32 cellular contexts compared by ENCODE assay signal in genomic region chr1:226574044-226574443, GRCh38. TPM values are rescaled to one million over a fixed set of nuclear protein-coding genes. Genes with fewer than 3 reads are reported as not detected.
"Had no signal": no experiment of that assay in that cellular context is flagged by ENCODE, and none has a peak within 500 bp of the region (broad histone marks: within the 10 kb centered on the region; RNA-seq: fewer than 3 reads in every experiment).

No MANE protein-coding gene starts in this region.

- ATAC-seq: activated CD4-positive, CD25-positive, alpha-beta regulatory T cell treated with anti-CD3 and anti-CD28 coated beads, Interleukin-2, amount 50 U/mL, for 24 hours; activated CD8-positive, alpha-beta T cell treated with anti-CD3 and anti-CD28 coated beads for 36 hours; effector memory CD8-positive, alpha-beta T cell; foreskin keratinocyte; gastrocnemius medialis had no signal

- H3K27me3 ChIP-seq: ascending aorta, breast epithelium, cardiac muscle cell, esophagus muscularis mucosa, gastrocnemius medialis had no signal

- H3K4me3 ChIP-seq: ascending aorta, breast epithelium, cardiac muscle cell, esophagus muscularis mucosa, gastrocnemius medialis had no signal

- H3K4me3 Mint-ChIP-seq: activated B cell treated with CpG ODN at 0.5 μM for 24 hours; activated CD8-positive, alpha-beta T cell treated with anti-CD3 and anti-CD28 coated beads for 36 hours; activated naive CD4-positive, alpha-beta T cell treated with anti-CD3 and anti-CD28 coated beads for 36 hours; activated naive CD4-positive, alpha-beta T cell treated with anti-CD3 and anti-CD28 coated beads, Interleukin-2, amount 50 U/mL, for 24 hours; activated naive CD8-positive, alpha-beta T cell treated with anti-CD3 and anti-CD28 coated beads for 36 hours; activated T-helper 1 cell treated with anti-CD3 and anti-CD28 coated beads, Interleukin-12 subunit alpha, Interleukin-12 subunit beta, Interleukin-2, Interleukin-4 antibody, amounts not matched to agents 30 ng/mL and 10 ng/mL and 1 ng/mL, durations not matched to agents 14 hours and 24 hours and 36 hours; brain; central memory CD8-positive, alpha-beta T cell; effector memory CD8-positive, alpha-beta T cell had no signal

- H3K36me3 Mint-ChIP-seq: activated naive CD4-positive, alpha-beta T cell treated with anti-CD3 and anti-CD28 coated beads, Interleukin-2, amount 50 U/mL, for 24 hours; activated naive CD8-positive, alpha-beta T cell treated with anti-CD3 and anti-CD28 coated beads for 36 hours; brain had no signal

- H3K9me3 ChIP-seq: ascending aorta, breast epithelium, esophagus muscularis mucosa, gastrocnemius medialis had no signal

- H3K9me3 Mint-ChIP-seq: activated B cell treated with CpG ODN at 0.5 μM for 24 hours; activated CD8-positive, alpha-beta T cell treated with anti-CD3 and anti-CD28 coated beads for 36 hours; activated naive CD4-positive, alpha-beta T cell treated with anti-CD3 and anti-CD28 coated beads for 36 hours; activated naive CD4-positive, alpha-beta T cell treated with anti-CD3 and anti-CD28 coated beads, Interleukin-2, amount 50 U/mL, for 24 hours; activated naive CD8-positive, alpha-beta T cell treated with anti-CD3 and anti-CD28 coated beads for 36 hours; activated T-helper 1 cell treated with anti-CD3 and anti-CD28 coated beads, Interleukin-12 subunit alpha, Interleukin-12 subunit beta, Interleukin-2, Interleukin-4 antibody, amounts not matched to agents 30 ng/mL and 10 ng/mL and 1 ng/mL, durations not matched to agents 14 hours and 24 hours and 36 hours; activated T-helper 2 cell treated with anti-CD3 and anti-CD28 coated beads, Interferon-gamma antibody, Interleukin-2, Interleukin-4, amounts not matched to agents 10 μg/mL and 5 μg/mL and 100 μg/mL, durations not matched to agents 14 hours and 24 hours and 36 hours; central memory CD8-positive, alpha-beta T cell; effector memory CD8-positive, alpha-beta T cell had no signal

- H3K27ac Mint-ChIP-seq: activated B cell treated with CpG ODN at 0.5 μM for 24 hours; activated CD8-positive, alpha-beta T cell treated with anti-CD3 and anti-CD28 coated beads for 36 hours; activated naive CD4-positive, alpha-beta T cell treated with anti-CD3 and anti-CD28 coated beads for 36 hours; activated naive CD4-positive, alpha-beta T cell treated with anti-CD3 and anti-CD28 coated beads, Interleukin-2, amount 50 U/mL, for 24 hours; activated naive CD8-positive, alpha-beta T cell treated with anti-CD3 and anti-CD28 coated beads for 36 hours; activated T-helper 1 cell treated with anti-CD3 and anti-CD28 coated beads, Interleukin-12 subunit alpha, Interleukin-12 subunit beta, Interleukin-2, Interleukin-4 antibody, amounts not matched to agents 30 ng/mL and 10 ng/mL and 1 ng/mL, durations not matched to agents 14 hours and 24 hours and 36 hours; activated T-helper 2 cell treated with anti-CD3 and anti-CD28 coated beads, Interferon-gamma antibody, Interleukin-2, Interleukin-4, amounts not matched to agents 10 μg/mL and 5 μg/mL and 100 μg/mL, durations not matched to agents 14 hours and 24 hours and 36 hours; brain; effector memory CD8-positive, alpha-beta T cell had no signal

- H3K4me1 Mint-ChIP-seq: activated naive CD4-positive, alpha-beta T cell treated with anti-CD3 and anti-CD28 coated beads, Interleukin-2, amount 50 U/mL, for 24 hours; central memory CD8-positive, alpha-beta T cell had no signal

- DNase-seq: activated B cell treated with CpG ODN at 0.5 μM for 24 hours; activated CD4-positive, alpha-beta T cell treated with anti-CD3 and anti-CD28 coated beads for 48 hours; activated CD4-positive, alpha-beta T cell treated with anti-CD3 and anti-CD28 coated beads, Interleukin-2, amount 50 U/mL, for 1 hour; activated CD4-positive, alpha-beta T cell treated with anti-CD3 and anti-CD28 coated beads, Interleukin-2, amount 50 U/mL, for 48 hours; activated CD8-positive, alpha-beta memory T cell treated with anti-CD3 and anti-CD28 coated beads for 24 hours; activated CD8-positive, alpha-beta T cell treated with anti-CD3 and anti-CD28 coated beads for 36 hours; activated effector memory CD4-positive, alpha-beta T cell treated with anti-CD3 and anti-CD28 coated beads, Interleukin-2, amount 50 U/mL, for 16 hours; activated naive CD4-positive, alpha-beta T cell treated with anti-CD3 and anti-CD28 coated beads for 36 hours; activated naive CD8-positive, alpha-beta T cell treated with anti-CD3 and anti-CD28 coated beads for 36 hours; activated T-cell treated with anti-CD3 and anti-CD28 coated beads, Interleukin-2, amount 50 U/mL, for 1 hour; activated T-cell treated with anti-CD3 and anti-CD28 coated beads, Interleukin-2, amount 50 U/mL, for 48 hours; cortex of kidney; dermis blood vessel endothelial cell; effector CD4-positive, alpha-beta T cell; effector memory CD8-positive, alpha-beta T cell; erythroblast; foreskin keratinocyte; gastrocnemius medialis; glutamatergic neuron; T-helper 1 cell; T-helper 2 cell; WERI-Rb-1 had no signal

- H3K4me1 ChIP-seq: ascending aorta, breast epithelium, foreskin keratinocyte, gastrocnemius medialis had no signal

- H3K36me3 ChIP-seq: ascending aorta, breast epithelium, cardiac muscle cell, esophagus muscularis mucosa, gastrocnemius medialis, WERI-Rb-1 had no signal

- H3K27ac ChIP-seq: ascending aorta, breast epithelium, cardiac muscle cell, foreskin keratinocyte, gastrocnemius medialis, WERI-Rb-1 had no signal

- H3K27me3 Mint-ChIP-seq: activated B cell treated with CpG ODN at 0.5 μM for 24 hours; activated CD8-positive, alpha-beta T cell treated with anti-CD3 and anti-CD28 coated beads for 36 hours; activated naive CD4-positive, alpha-beta T cell treated with anti-CD3 and anti-CD28 coated beads, Interleukin-2, amount 50 U/mL, for 24 hours; activated naive CD8-positive, alpha-beta T cell treated with anti-CD3 and anti-CD28 coated beads for 36 hours; central memory CD8-positive, alpha-beta T cell had no signal

RNA-seq across cellular contexts. Expression of gene STUM, which starts 25.5 kb away (rescaled TPM):
- total RNA-seq: activated CD8-positive, alpha-beta T cell treated with anti-CD3 and anti-CD28 coated beads for 36 hours; activated naive CD4-positive, alpha-beta T cell treated with anti-CD3 and anti-CD28 coated beads for 36 hours; activated naive CD8-positive, alpha-beta T cell treated with anti-CD3 and anti-CD28 coated beads for 36 hours; activated T-helper 1 cell treated with anti-CD3 and anti-CD28 coated beads, Interleukin-12 subunit alpha, Interleukin-12 subunit beta, Interleukin-2, Interleukin-4 antibody, amounts not matched to agents 30 ng/mL and 10 ng/mL and 1 ng/mL, durations not matched to agents 14 hours and 24 hours and 36 hours; activated T-helper 2 cell treated with anti-CD3 and anti-CD28 coated beads, Interferon-gamma antibody, Interleukin-2, Interleukin-4, amounts not matched to agents 10 μg/mL and 5 μg/mL and 100 μg/mL, durations not matched to agents 14 hours and 24 hours and 36 hours; foreskin keratinocyte had no signal
- polyA plus RNA-seq: foreskin keratinocyte had no signal
